Comparison of ENCODE assay signal across 29 cellular contexts in the genomic region with DNA sequence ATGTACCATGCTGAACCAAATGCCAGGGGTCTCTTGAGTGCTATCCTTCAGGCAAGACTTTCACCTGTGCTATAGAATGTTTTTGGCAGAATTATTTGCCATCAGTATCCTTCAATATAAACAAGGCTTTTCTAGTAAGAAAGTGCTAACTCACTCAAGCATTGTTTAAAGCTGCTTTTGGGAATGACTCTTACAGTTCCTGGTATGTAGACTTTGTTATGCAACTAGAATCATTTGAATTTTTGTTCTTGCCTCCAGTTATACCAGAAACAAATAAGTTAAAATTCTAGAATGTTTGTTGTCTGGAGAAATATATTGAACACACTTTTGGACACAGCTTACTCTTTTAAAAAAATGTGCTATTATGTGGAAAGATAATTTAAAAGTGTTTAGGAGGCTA. TPM values are rescaled to one million over a fixed set of nuclear protein-coding genes. Genes with fewer than 3 reads are reported as not detected.
"Had no signal": no experiment of that assay in that cellular context is flagged by ENCODE, and none has a peak within 500 bp of the region (broad histone marks: within the 10 kb centered on the region; RNA-seq: fewer than 3 reads in every experiment).

No MANE protein-coding gene starts in this region.

- DNase-seq: activated CD4-positive, alpha-beta T cell treated with anti-CD3 and anti-CD28 coated beads, Interleukin-2, amount 10 ng/mL, durations not matched to agents 24 days and 14 days; activated CD8-positive, alpha-beta memory T cell treated with anti-CD3 and anti-CD28 coated beads, Interleukin-2, amount 10 ng/mL, durations not matched to agents 7 days and 5 days; activated CD8-positive, alpha-beta T cell treated with anti-CD3 and anti-CD28 coated beads for 36 hours; activated gamma-delta T cell; activated naive CD4-positive, alpha-beta T cell treated with anti-CD3 and anti-CD28 coated beads, Interleukin-2, amount 50 U/mL, for 16 hours; activated naive CD8-positive, alpha-beta T cell treated with anti-CD3 and anti-CD28 coated beads, Interleukin-2, amount 50 U/mL, for 24 hours; activated T-cell treated with anti-CD3 and anti-CD28 coated beads for 4 hours; anterior cingulate cortex; effector memory CD8-positive, alpha-beta T cell; heart left ventricle; kidney; mammary epithelial cell; naive thymus-derived CD8-positive, alpha-beta T cell; spleen; stimulated activated CD4-positive, alpha-beta T cell treated with anti-CD3 and anti-CD28 coated beads, Interleukin-4, amount 100 ng/mL, for 1 hour; stimulated activated naive CD4-positive, alpha-beta T cell; T-cell had no signal

- H3K4me1 ChIP-seq: heart left ventricle, neural progenitor cell had no signal

- ATAC-seq: activated CD4-positive, CD25-positive, alpha-beta regulatory T cell treated with anti-CD3 and anti-CD28 coated beads, Interleukin-2, amount 50 U/mL, for 24 hours; activated CD8-positive, alpha-beta memory T cell treated with anti-CD3 and anti-CD28 coated beads, Interleukin-2, amount 10 ng/mL, durations not matched to agents 7 days and 5 days; activated CD8-positive, alpha-beta T cell treated with anti-CD3 and anti-CD28 coated beads for 36 hours; activated naive CD8-positive, alpha-beta T cell treated with anti-CD3 and anti-CD28 coated beads, Interleukin-2, amount 50 U/mL, for 24 hours; effector memory CD8-positive, alpha-beta T cell; esophagus mucosa; heart left ventricle; left lobe of liver; naive thymus-derived CD8-positive, alpha-beta T cell; T-cell had no signal

- H3K36me3 Mint-ChIP-seq: activated CD8-positive, alpha-beta memory T cell treated with anti-CD3 and anti-CD28 coated beads, Interleukin-2, amount 10 ng/mL, durations not matched to agents 7 days and 5 days; brain; mesothelial cell of epicardium; naive thymus-derived CD8-positive, alpha-beta T cell; neural progenitor cell; T-cell had no signal

- H3K9ac ChIP-seq: neural progenitor cell had no signal

- H3K9me3 Mint-ChIP-seq: activated CD4-positive, alpha-beta T cell treated with anti-CD3 and anti-CD28 coated beads, Interleukin-2, amount 10 ng/mL, durations not matched to agents 24 days and 14 days; activated CD8-positive, alpha-beta T cell treated with anti-CD3 and anti-CD28 coated beads for 36 hours; activated naive CD8-positive, alpha-beta T cell treated with anti-CD3 and anti-CD28 coated beads, Interleukin-2, amount 50 U/mL, for 24 hours; activated T-helper 1 cell treated with anti-CD3 and anti-CD28 coated beads, Interleukin-12 subunit alpha, Interleukin-12 subunit beta, Interleukin-2, Interleukin-4 antibody, amounts not matched to agents 30 ng/mL and 10 ng/mL and 1 ng/mL, durations not matched to agents 14 hours and 24 hours and 36 hours; brain; effector memory CD8-positive, alpha-beta T cell; mesothelial cell of epicardium; naive thymus-derived CD8-positive, alpha-beta T cell; neural progenitor cell; T-cell; T-helper 2 cell treated with Interferon-gamma antibody and Interleukin-4, amounts not matched to agents 5 μg/mL and 100 μg/mL, for 36 hours had no signal

- H3K9me3 ChIP-seq: heart left ventricle, spleen, thoracic aorta had no signal

- H3K4me3 ChIP-seq: heart left ventricle, neural progenitor cell, spleen, thoracic aorta had no signal

- H2AFZ ChIP-seq: neural progenitor cell had no signal

- H3K27me3 Mint-ChIP-seq: brain, progenitor cell of endocrine pancreas had no signal

- H3K27ac Mint-ChIP-seq: activated CD4-positive, alpha-beta T cell treated with anti-CD3 and anti-CD28 coated beads, Interleukin-2, amount 10 ng/mL, durations not matched to agents 24 days and 14 days; activated CD8-positive, alpha-beta memory T cell treated with anti-CD3 and anti-CD28 coated beads, Interleukin-2, amount 10 ng/mL, durations not matched to agents 7 days and 5 days; activated CD8-positive, alpha-beta T cell treated with anti-CD3 and anti-CD28 coated beads for 36 hours; activated naive CD8-positive, alpha-beta T cell treated with anti-CD3 and anti-CD28 coated beads, Interleukin-2, amount 50 U/mL, for 24 hours; activated T-helper 1 cell treated with anti-CD3 and anti-CD28 coated beads, Interleukin-12 subunit alpha, Interleukin-12 subunit beta, Interleukin-2, Interleukin-4 antibody, amounts not matched to agents 30 ng/mL and 10 ng/mL and 1 ng/mL, durations not matched to agents 14 hours and 24 hours and 36 hours; brain; effector memory CD8-positive, alpha-beta T cell; mesothelial cell of epicardium; naive thymus-derived CD8-positive, alpha-beta T cell; neural progenitor cell; progenitor cell of endocrine pancreas; T-cell; T-helper 2 cell treated with Interferon-gamma antibody and Interleukin-4, amounts not matched to agents 5 μg/mL and 100 μg/mL, for 36 hours had no signal

- H3K4me3 Mint-ChIP-seq: activated CD4-positive, alpha-beta T cell treated with anti-CD3 and anti-CD28 coated beads, Interleukin-2, amount 10 ng/mL, durations not matched to agents 24 days and 14 days; activated CD8-positive, alpha-beta memory T cell treated with anti-CD3 and anti-CD28 coated beads, Interleukin-2, amount 10 ng/mL, durations not matched to agents 7 days and 5 days; activated CD8-positive, alpha-beta T cell treated with anti-CD3 and anti-CD28 coated beads for 36 hours; activated naive CD8-positive, alpha-beta T cell treated with anti-CD3 and anti-CD28 coated beads, Interleukin-2, amount 50 U/mL, for 24 hours; activated T-helper 1 cell treated with anti-CD3 and anti-CD28 coated beads, Interleukin-12 subunit alpha, Interleukin-12 subunit beta, Interleukin-2, Interleukin-4 antibody, amounts not matched to agents 30 ng/mL and 10 ng/mL and 1 ng/mL, durations not matched to agents 14 hours and 24 hours and 36 hours; brain; effector memory CD8-positive, alpha-beta T cell; mesothelial cell of epicardium; naive thymus-derived CD8-positive, alpha-beta T cell; neural progenitor cell; T-cell; T-helper 2 cell treated with Interferon-gamma antibody and Interleukin-4, amounts not matched to agents 5 μg/mL and 100 μg/mL, for 36 hours had no signal

- H3K4me2 ChIP-seq: neural progenitor cell had no signal

- FAIRE-seq: endothelial cell of umbilical vein, kidney had no signal

- H3K4me1 Mint-ChIP-seq: activated CD4-positive, alpha-beta T cell treated with anti-CD3 and anti-CD28 coated beads, Interleukin-2, amount 10 ng/mL, durations not matched to agents 24 days and 14 days; activated CD8-positive, alpha-beta memory T cell treated with anti-CD3 and anti-CD28 coated beads, Interleukin-2, amount 10 ng/mL, durations not matched to agents 7 days and 5 days; neural progenitor cell had no signal

- H3K36me3 ChIP-seq: heart left ventricle, neural progenitor cell, spleen, thoracic aorta had no signal

- H3K27ac ChIP-seq: heart left ventricle, neural progenitor cell, spleen, thoracic aorta, VCaP had no signal

- H3K27me3 ChIP-seq: heart left ventricle, neural progenitor cell, spleen had no signal

RNA-seq across cellular contexts. Expression of a gene that starts 39.5 kb away (rescaled TPM):
- total RNA-seq: thoracic aorta had no signal
